Comparison of ENCODE assay signal across 31 cellular contexts in genomic region chr5:110177729-110178128, GRCh38.
"Had no signal": no experiment of that assay in that cellular context is flagged by ENCODE, and none has a peak within 500 bp of the region (broad histone marks: within the 10 kb centered on the region; RNA-seq: fewer than 3 reads in every experiment).

No MANE protein-coding gene starts in this region.

- DNase-seq: activated CD4-positive, alpha-beta T cell treated with anti-CD3 and anti-CD28 coated beads, Interleukin-2, amount 10 ng/mL, durations not matched to agents 24 days and 14 days; activated CD4-positive, alpha-beta T cell treated with anti-CD3 and anti-CD28 coated beads, Interleukin-2, amount 50 U/mL, for 4 hours; activated CD8-positive, alpha-beta T cell treated with anti-CD3 and anti-CD28 coated beads for 36 hours; activated effector memory CD4-positive, alpha-beta T cell treated with anti-CD3 and anti-CD28 coated beads, Interleukin-2, amount 50 U/mL, for 16 hours; activated naive CD4-positive, alpha-beta T cell; activated naive CD4-positive, alpha-beta T cell treated with anti-CD3 and anti-CD28 coated beads, Interleukin-2, amount 50 U/mL, for 16 hours; activated naive CD8-positive, alpha-beta T cell treated with anti-CD3 and anti-CD28 coated beads for 36 hours; activated T-cell treated with anti-CD3 and anti-CD28 coated beads, Interleukin-2, amount 50 U/mL, for 1 hour; activated T-cell treated with anti-CD3 and anti-CD28 coated beads, Interleukin-2, amount 50 U/mL, for 72 hours; amniotic stem cell; Kasumi-1; KBM-7; MG63; MV-4-11; NCI-H1092; NCI-H1436 treated with DMSO at 0.1 percent for 48 hours; NCI-H1694 treated with DMSO at 0.1 percent for 48 hours; NCI-H2029; NCI-H226; NCI-H446 treated with DMSO at 0.1 percent for 48 hours; NCI-H69; NCI-H82; SHP77 treated with DMSO at 0.1 percent for 48 hours; SK-N-SH; T1000 had no signal

- H3K9ac ChIP-seq: SK-N-SH had no signal

- H3K4me3 ChIP-seq: ascending aorta, cardiac muscle cell, MG63, SJSA1 had no signal

- H3K4me2 ChIP-seq: SK-N-SH had no signal

- H3K4me1 Mint-ChIP-seq: activated CD4-positive, alpha-beta T cell treated with anti-CD3 and anti-CD28 coated beads, Interleukin-2, amount 10 ng/mL, durations not matched to agents 24 days and 14 days; activated naive CD8-positive, alpha-beta T cell treated with anti-CD3 and anti-CD28 coated beads for 36 hours; activated T-helper 17 cell treated with anti-CD3 and anti-CD28 coated beads, Interleukin-2, amount 50 U/mL, for 72 hours; central memory CD8-positive, alpha-beta T cell had no signal

- H3K9me3 Mint-ChIP-seq: central memory CD8-positive, alpha-beta T cell had no signal

- ATAC-seq: activated CD8-positive, alpha-beta T cell treated with anti-CD3 and anti-CD28 coated beads for 36 hours; activated T-cell treated with anti-CD3 and anti-CD28 coated beads, Interleukin-2, amount 50 U/mL, for 72 hours; activated T-helper 17 cell treated with anti-CD3 and anti-CD28 coated beads, Interleukin-2, amount 50 U/mL, for 72 hours; Panc1 had no signal

- H3K27ac ChIP-seq: ascending aorta, cardiac muscle cell, SJSA1 had no signal

- H3K9me2 ChIP-seq: SK-N-SH had no signal

- H3K27me3 ChIP-seq: ascending aorta, cardiac muscle cell, MG63, SJSA1 had no signal

- H3K36me3 Mint-ChIP-seq: activated naive CD8-positive, alpha-beta T cell treated with anti-CD3 and anti-CD28 coated beads for 36 hours had no signal

- H3K27me3 Mint-ChIP-seq: activated CD4-positive, alpha-beta T cell treated with anti-CD3 and anti-CD28 coated beads, Interleukin-2, amount 10 ng/mL, durations not matched to agents 24 days and 14 days; activated CD8-positive, alpha-beta T cell treated with anti-CD3 and anti-CD28 coated beads for 36 hours; activated naive CD8-positive, alpha-beta T cell treated with anti-CD3 and anti-CD28 coated beads for 36 hours; activated T-helper 17 cell treated with anti-CD3 and anti-CD28 coated beads, Interleukin-2, amount 50 U/mL, for 72 hours had no signal

- H3K4me3 Mint-ChIP-seq: activated CD4-positive, alpha-beta T cell treated with anti-CD3 and anti-CD28 coated beads, Interleukin-2, amount 10 ng/mL, durations not matched to agents 24 days and 14 days; activated CD8-positive, alpha-beta T cell treated with anti-CD3 and anti-CD28 coated beads for 36 hours; activated naive CD8-positive, alpha-beta T cell treated with anti-CD3 and anti-CD28 coated beads for 36 hours; activated T-cell treated with anti-CD3 and anti-CD28 coated beads, Interleukin-2, amount 50 U/mL, for 72 hours; activated T-helper 17 cell treated with anti-CD3 and anti-CD28 coated beads, Interleukin-2, amount 50 U/mL, for 72 hours; central memory CD8-positive, alpha-beta T cell had no signal

- H3K27ac Mint-ChIP-seq: activated CD4-positive, alpha-beta T cell treated with anti-CD3 and anti-CD28 coated beads, Interleukin-2, amount 10 ng/mL, durations not matched to agents 24 days and 14 days; activated CD8-positive, alpha-beta T cell treated with anti-CD3 and anti-CD28 coated beads for 36 hours; activated naive CD8-positive, alpha-beta T cell treated with anti-CD3 and anti-CD28 coated beads for 36 hours; activated T-cell treated with anti-CD3 and anti-CD28 coated beads, Interleukin-2, amount 50 U/mL, for 72 hours; activated T-helper 17 cell treated with anti-CD3 and anti-CD28 coated beads, Interleukin-2, amount 50 U/mL, for 72 hours had no signal

- H3K36me3 ChIP-seq: ascending aorta, cardiac muscle cell, MG63, SJSA1 had no signal

- H3K4me1 ChIP-seq: ascending aorta, SJSA1 had no signal

- H3K9me3 ChIP-seq: ascending aorta, MG63, SJSA1, SK-N-SH had no signal
